In the genomic region with DNA sequence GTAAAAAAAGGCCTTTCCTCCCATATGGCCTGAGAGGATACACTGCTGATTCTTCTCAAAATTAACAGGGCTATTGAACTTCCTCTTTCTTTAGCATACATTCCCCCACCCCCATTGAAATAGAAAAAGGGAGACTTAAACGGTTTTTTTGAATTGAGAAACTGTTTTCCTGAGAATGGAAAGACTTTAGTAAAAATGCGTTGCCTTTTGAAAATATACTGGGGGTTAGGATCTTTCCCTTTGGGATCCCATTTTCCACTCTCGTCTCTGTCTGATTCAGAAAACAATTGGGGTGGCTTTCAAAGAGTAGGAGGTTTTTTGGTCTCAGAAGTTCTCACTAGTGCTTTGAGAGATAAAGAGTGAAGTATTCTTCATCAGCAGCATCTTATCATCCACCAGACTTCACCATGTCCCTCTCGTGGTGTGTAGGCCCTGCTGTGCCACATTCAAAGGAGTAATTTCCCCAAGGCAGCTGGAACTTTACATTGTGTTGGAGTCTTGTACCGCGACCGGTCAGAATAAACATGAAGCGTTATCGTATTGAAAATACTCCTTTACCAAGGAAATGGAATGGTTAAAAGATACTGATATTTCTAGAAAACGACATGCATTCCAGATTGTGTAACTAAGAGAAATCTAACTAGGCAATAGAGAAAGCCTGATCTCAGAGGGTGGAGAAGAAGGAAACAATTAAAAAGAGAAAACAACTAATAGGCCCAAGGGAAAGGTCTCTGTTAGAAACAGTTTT, we compare ENCODE assay signal across 1 cellular context.
TF ChIP-seq lines count a peak whose summit lies in the region.

No MANE protein-coding gene starts in this region.

TF ChIP-seq in K562, 482 proteins besides CTCF, POLR2A, EP300 and RAD21 (continued from another document and continues in another):
- TF ChIP-seq, protein P1, sequence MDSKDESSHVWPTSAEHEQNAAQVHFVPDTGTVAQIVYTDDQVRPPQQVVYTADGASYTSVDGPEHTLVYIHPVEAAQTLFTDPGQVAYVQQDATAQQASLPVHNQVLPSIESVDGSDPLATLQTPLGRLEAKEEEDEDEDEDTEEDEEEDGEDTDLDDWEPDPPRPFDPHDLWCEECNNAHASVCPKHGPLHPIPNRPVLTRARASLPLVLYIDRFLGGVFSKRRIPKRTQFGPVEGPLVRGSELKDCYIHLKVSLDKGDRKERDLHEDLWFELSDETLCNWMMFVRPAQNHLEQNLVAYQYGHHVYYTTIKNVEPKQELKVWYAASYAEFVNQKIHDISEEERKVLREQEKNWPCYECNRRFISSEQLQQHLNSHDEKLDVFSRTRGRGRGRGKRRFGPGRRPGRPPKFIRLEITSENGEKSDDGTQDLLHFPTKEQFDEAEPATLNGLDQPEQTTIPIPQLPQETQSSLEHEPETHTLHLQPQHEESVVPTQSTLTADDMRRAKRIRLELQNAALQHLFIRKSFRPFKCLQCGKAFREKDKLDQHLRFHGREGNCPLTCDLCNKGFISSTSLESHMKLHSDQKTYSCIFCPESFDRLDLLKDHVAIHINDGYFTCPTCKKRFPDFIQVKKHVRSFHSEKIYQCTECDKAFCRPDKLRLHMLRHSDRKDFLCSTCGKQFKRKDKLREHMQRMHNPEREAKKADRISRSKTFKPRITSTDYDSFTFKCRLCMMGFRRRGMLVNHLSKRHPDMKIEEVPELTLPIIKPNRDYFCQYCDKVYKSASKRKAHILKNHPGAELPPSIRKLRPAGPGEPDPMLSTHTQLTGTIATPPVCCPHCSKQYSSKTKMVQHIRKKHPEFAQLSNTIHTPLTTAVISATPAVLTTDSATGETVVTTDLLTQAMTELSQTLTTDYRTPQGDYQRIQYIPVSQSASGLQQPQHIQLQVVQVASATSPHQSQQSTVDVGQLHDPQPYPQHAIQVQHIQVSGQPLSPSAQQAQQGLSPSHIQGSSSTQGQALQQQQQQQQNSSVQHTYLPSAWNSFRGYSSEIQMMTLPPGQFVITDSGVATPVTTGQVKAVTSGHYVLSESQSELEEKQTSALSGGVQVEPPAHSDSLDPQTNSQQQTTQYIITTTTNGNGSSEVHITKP (IDR thresholded peaks at IDR 0.05; ENCODE audit: partially characterized antibody), result no peak
- TF ChIP-seq TAL1 (IDR thresholded peaks at IDR 0.05) (peak; percentile 81), CEBPB (tag; IDR thresholded peaks at IDR 0.05) (peak; percentile 67), MTA1 (IDR thresholded peaks at IDR 0.05; ENCODE audit: borderline replicate concordance) (peak; percentile 69), CBFA2T3 (IDR thresholded peaks at IDR 0.05) (peak; percentile 91), WHSC1 (IDR thresholded peaks at IDR 0.05; ENCODE audit: low read length) (no peak), SIX5 (IDR thresholded peaks at IDR 0.05; ENCODE audit: borderline replicate concordance in 1 of 2, insufficient read depth in 1 of 2, low read depth in 1 of 2, low read length in 2 of 2) (0 out of 4 replicates have a peak, but pooled peaks of 1 of the 2 experiments have one; percentile 21), HDAC1 (IDR thresholded peaks at IDR 0.05) (peak; percentile 5 to 73; a peak in 2 of 4 replicates), ZNF583 (CRISPR knock-in tag; IDR thresholded peaks at IDR 0.05) (no peak), FOXM1 (IDR thresholded peaks at IDR 0.05; ENCODE audit: low read depth) (peak; percentile 90), FOXM1 (CRISPR knock-in tag; IDR thresholded peaks at IDR 0.05; ENCODE audit: low read depth) (no peak), ZNF3 (CRISPR knock-in tag; IDR thresholded peaks at IDR 0.05) (peak; percentile 16; the same call in 1 of the 2 replicates), FOXA3 (CRISPR knock-in tag; conservative IDR thresholded peaks at IDR 0.05 in 1 of 2, IDR thresholded peaks at IDR 0.05 in 1 of 2) (peak in 1 of 2 experiments; percentile 31; a peak in 1 of 4 replicates), ZNF41 (CRISPR knock-in tag; conservative IDR thresholded peaks at IDR 0.05) (no peak), HDAC2 (IDR thresholded peaks at IDR 0.05) (no peak; the same call in none of the 2 replicates), TCF3 (CRISPR knock-in tag; IDR thresholded peaks at IDR 0.05) (peak; percentile 83), HSF4 (CRISPR knock-in tag; IDR thresholded peaks at IDR 0.05; ENCODE audit: borderline replicate concordance) (no peak; the same call in 1 of the 2 replicates), CBX8 (IDR thresholded peaks at IDR 0.05; ENCODE audit: borderline replicate concordance, extremely low read depth, low read depth, low read length, poor library complexity, severe bottlenecking) (no peak), BCOR (IDR thresholded peaks at IDR 0.05) (peak; percentile 51; the same call in 1 of the 2 replicates), ZNF589 (CRISPR knock-in tag; IDR thresholded peaks at IDR 0.05; ENCODE audit: low read depth) (peak; percentile 69), GATA2 (CRISPR knock-in tag; IDR thresholded peaks at IDR 0.05) (peak; percentile 81), ZFX (CRISPR knock-in tag; IDR thresholded peaks at IDR 0.05) (peak; percentile 85), CBFA2T2 (conservative IDR thresholded peaks at IDR 0.05) (peak; percentile 78)
- TF ChIP-seq, protein P2, sequence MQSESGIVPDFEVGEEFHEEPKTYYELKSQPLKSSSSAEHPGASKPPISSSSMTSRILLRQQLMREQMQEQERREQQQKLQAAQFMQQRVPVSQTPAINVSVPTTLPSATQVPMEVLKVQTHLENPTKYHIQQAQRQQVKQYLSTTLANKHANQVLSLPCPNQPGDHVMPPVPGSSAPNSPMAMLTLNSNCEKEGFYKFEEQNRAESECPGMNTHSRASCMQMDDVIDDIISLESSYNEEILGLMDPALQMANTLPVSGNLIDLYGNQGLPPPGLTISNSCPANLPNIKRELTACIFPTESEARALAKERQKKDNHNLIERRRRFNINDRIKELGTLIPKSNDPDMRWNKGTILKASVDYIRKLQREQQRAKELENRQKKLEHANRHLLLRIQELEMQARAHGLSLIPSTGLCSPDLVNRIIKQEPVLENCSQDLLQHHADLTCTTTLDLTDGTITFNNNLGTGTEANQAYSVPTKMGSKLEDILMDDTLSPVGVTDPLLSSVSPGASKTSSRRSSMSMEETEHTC (IDR thresholded peaks at IDR 0.05), result peak; percentile 51; the same call in 1 of the 2 replicates
- TF ChIP-seq, protein P3, sequence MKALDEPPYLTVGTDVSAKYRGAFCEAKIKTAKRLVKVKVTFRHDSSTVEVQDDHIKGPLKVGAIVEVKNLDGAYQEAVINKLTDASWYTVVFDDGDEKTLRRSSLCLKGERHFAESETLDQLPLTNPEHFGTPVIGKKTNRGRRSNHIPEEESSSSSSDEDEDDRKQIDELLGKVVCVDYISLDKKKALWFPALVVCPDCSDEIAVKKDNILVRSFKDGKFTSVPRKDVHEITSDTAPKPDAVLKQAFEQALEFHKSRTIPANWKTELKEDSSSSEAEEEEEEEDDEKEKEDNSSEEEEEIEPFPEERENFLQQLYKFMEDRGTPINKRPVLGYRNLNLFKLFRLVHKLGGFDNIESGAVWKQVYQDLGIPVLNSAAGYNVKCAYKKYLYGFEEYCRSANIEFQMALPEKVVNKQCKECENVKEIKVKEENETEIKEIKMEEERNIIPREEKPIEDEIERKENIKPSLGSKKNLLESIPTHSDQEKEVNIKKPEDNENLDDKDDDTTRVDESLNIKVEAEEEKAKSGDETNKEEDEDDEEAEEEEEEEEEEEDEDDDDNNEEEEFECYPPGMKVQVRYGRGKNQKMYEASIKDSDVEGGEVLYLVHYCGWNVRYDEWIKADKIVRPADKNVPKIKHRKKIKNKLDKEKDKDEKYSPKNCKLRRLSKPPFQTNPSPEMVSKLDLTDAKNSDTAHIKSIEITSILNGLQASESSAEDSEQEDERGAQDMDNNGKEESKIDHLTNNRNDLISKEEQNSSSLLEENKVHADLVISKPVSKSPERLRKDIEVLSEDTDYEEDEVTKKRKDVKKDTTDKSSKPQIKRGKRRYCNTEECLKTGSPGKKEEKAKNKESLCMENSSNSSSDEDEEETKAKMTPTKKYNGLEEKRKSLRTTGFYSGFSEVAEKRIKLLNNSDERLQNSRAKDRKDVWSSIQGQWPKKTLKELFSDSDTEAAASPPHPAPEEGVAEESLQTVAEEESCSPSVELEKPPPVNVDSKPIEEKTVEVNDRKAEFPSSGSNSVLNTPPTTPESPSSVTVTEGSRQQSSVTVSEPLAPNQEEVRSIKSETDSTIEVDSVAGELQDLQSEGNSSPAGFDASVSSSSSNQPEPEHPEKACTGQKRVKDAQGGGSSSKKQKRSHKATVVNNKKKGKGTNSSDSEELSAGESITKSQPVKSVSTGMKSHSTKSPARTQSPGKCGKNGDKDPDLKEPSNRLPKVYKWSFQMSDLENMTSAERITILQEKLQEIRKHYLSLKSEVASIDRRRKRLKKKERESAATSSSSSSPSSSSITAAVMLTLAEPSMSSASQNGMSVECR (CRISPR knock-in tag; IDR thresholded peaks at IDR 0.05), result no peak
- TF ChIP-seq, protein P4, sequence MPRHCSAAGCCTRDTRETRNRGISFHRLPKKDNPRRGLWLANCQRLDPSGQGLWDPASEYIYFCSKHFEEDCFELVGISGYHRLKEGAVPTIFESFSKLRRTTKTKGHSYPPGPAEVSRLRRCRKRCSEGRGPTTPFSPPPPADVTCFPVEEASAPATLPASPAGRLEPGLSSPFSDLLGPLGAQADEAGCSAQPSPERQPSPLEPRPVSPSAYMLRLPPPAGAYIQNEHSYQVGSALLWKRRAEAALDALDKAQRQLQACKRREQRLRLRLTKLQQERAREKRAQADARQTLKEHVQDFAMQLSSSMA (CRISPR knock-in tag; IDR thresholded peaks at IDR 0.05), result no peak
- TF ChIP-seq, protein P5, sequence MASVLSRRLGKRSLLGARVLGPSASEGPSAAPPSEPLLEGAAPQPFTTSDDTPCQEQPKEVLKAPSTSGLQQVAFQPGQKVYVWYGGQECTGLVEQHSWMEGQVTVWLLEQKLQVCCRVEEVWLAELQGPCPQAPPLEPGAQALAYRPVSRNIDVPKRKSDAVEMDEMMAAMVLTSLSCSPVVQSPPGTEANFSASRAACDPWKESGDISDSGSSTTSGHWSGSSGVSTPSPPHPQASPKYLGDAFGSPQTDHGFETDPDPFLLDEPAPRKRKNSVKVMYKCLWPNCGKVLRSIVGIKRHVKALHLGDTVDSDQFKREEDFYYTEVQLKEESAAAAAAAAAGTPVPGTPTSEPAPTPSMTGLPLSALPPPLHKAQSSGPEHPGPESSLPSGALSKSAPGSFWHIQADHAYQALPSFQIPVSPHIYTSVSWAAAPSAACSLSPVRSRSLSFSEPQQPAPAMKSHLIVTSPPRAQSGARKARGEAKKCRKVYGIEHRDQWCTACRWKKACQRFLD (CRISPR knock-in tag; IDR thresholded peaks at IDR 0.05), result peak; percentile 29
- TF ChIP-seq, protein P6, sequence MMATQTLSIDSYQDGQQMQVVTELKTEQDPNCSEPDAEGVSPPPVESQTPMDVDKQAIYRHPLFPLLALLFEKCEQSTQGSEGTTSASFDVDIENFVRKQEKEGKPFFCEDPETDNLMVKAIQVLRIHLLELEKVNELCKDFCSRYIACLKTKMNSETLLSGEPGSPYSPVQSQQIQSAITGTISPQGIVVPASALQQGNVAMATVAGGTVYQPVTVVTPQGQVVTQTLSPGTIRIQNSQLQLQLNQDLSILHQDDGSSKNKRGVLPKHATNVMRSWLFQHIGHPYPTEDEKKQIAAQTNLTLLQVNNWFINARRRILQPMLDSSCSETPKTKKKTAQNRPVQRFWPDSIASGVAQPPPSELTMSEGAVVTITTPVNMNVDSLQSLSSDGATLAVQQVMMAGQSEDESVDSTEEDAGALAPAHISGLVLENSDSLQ (IDR thresholded peaks at IDR 0.05), result peak; percentile 38; the same call in 1 of the 2 replicates
- TF ChIP-seq, protein P7, sequence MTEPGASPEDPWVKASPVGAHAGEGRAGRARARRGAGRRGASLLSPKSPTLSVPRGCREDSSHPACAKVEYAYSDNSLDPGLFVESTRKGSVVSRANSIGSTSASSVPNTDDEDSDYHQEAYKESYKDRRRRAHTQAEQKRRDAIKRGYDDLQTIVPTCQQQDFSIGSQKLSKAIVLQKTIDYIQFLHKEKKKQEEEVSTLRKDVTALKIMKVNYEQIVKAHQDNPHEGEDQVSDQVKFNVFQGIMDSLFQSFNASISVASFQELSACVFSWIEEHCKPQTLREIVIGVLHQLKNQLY (CRISPR knock-in tag; conservative IDR thresholded peaks at IDR 0.05), result no peak
- TF ChIP-seq, protein P8, sequence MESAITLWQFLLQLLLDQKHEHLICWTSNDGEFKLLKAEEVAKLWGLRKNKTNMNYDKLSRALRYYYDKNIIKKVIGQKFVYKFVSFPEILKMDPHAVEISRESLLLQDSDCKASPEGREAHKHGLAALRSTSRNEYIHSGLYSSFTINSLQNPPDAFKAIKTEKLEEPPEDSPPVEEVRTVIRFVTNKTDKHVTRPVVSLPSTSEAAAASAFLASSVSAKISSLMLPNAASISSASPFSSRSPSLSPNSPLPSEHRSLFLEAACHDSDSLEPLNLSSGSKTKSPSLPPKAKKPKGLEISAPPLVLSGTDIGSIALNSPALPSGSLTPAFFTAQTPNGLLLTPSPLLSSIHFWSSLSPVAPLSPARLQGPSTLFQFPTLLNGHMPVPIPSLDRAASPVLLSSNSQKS (CRISPR knock-in tag; IDR thresholded peaks at IDR 0.05), result no peak
- TF ChIP-seq, protein P9, sequence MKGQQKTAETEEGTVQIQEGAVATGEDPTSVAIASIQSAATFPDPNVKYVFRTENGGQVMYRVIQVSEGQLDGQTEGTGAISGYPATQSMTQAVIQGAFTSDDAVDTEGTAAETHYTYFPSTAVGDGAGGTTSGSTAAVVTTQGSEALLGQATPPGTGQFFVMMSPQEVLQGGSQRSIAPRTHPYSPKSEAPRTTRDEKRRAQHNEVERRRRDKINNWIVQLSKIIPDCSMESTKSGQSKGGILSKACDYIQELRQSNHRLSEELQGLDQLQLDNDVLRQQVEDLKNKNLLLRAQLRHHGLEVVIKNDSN (CRISPR knock-in tag; IDR thresholded peaks at IDR 0.05), result no peak
- TF ChIP-seq, protein P10, sequence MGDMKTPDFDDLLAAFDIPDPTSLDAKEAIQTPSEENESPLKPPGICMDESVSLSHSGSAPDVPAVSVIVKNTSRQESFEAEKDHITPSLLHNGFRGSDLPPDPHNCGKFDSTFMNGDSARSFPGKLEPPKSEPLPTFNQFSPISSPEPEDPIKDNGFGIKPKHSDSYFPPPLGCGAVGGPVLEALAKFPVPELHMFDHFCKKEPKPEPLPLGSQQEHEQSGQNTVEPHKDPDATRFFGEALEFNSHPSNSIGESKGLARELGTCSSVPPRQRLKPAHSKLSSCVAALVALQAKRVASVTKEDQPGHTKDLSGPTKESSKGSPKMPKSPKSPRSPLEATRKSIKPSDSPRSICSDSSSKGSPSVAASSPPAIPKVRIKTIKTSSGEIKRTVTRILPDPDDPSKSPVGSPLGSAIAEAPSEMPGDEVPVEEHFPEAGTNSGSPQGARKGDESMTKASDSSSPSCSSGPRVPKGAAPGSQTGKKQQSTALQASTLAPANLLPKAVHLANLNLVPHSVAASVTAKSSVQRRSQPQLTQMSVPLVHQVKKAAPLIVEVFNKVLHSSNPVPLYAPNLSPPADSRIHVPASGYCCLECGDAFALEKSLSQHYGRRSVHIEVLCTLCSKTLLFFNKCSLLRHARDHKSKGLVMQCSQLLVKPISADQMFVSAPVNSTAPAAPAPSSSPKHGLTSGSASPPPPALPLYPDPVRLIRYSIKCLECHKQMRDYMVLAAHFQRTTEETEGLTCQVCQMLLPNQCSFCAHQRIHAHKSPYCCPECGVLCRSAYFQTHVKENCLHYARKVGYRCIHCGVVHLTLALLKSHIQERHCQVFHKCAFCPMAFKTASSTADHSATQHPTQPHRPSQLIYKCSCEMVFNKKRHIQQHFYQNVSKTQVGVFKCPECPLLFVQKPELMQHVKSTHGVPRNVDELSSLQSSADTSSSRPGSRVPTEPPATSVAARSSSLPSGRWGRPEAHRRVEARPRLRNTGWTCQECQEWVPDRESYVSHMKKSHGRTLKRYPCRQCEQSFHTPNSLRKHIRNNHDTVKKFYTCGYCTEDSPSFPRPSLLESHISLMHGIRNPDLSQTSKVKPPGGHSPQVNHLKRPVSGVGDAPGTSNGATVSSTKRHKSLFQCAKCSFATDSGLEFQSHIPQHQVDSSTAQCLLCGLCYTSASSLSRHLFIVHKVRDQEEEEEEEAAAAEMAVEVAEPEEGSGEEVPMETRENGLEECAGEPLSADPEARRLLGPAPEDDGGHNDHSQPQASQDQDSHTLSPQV (IDR thresholded peaks at IDR 0.05), result peak; percentile 75
